Comparison of ENCODE assay signal across 1 cellular context in the genomic region with DNA sequence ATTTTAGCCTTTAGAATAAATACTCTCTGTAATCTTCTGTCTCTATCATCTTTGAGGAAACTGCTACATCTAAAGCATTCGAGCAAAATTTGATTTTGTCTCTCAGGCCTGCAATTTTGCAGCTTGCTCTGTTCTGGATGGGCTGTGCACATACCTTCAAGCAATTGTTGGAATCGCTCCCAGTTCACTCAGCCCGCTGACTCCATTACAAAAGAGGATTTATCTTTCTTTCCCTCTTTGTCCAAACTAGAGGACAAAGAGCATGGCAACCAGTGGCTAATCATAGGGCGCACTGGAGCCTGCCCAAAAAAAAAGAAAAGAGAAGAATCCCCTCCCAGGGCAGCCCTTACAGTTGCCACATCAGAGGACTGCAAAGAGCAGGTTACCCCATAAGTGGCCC.
A peak's percentile ranks its signal among the peaks of the same experiment; 100 is the strongest.
TF ChIP-seq lines count a peak whose summit lies in the region.

No MANE protein-coding gene starts in this region.

TF ChIP-seq in SK-N-SH, 30 proteins besides CTCF, POLR2A, EP300 and RAD21:
- TF ChIP-seq RCOR1 (IDR thresholded peaks at IDR 0.05; ENCODE audit: low read length) (0 out of 2 replicates have a peak, but pooled peaks have one; percentile 45), USF1 (IDR thresholded peaks at IDR 0.05; ENCODE audit: borderline replicate concordance, low read depth) (no peak), POLR2AphosphoS5 (IDR thresholded peaks at IDR 0.05; ENCODE audit: low read depth, low read length) (no peak), MEF2A (IDR thresholded peaks at IDR 0.05; ENCODE audit: borderline replicate concordance, low read depth) (no peak), NFIC (IDR thresholded peaks at IDR 0.05; ENCODE audit: borderline replicate concordance) (no peak)
